19 cellular contexts compared by ENCODE assay signal in the genomic region with DNA sequence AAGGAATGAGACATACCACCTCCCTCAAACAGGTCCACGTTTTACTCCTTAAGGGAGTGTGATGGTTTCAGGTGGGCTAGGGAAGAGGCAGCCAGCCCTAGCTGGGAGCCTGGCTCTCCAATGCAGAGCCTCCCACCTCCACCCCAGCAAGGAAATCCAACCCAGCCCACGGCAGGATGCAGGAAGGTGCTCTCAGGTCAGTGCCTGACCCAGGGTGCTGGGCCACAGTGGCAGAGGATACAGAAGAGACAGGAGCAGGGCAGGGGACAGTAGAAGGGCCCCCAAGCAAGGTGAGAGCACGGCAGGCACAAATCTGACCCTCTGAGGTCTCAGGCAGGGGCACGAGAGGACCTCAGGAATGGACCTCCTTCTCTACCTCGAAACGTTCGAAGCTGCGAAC. TPM values are rescaled to one million over a fixed set of nuclear protein-coding genes. Genes with fewer than 3 reads are reported as not detected.
DNase-seq lines count a peak whose midpoint lies in the region; ATAC-seq and TF ChIP-seq lines count a peak whose summit lies in the region.
"Had no signal": no experiment of that assay in that cellular context is flagged by ENCODE, and none has a peak within 500 bp of the region (broad histone marks: within the 10 kb centered on the region; RNA-seq: fewer than 3 reads in every experiment).

No MANE protein-coding gene starts in this region.

- peaks cover 8% of the 10 kb centered on the region for H3K4me1 ChIP-seq in GM23338 (ENCODE audit: insufficient read depth)
- H3K4me1 ChIP-seq in endodermal cell (ENCODE audit: control insufficient read depth, insufficient read depth, low read length), result no peaks in the 10 kb centered on the region
- H3K4me1 ChIP-seq: A549 had no signal

- no peak for DNase-seq in GM23338 (ENCODE audit: low spot score)
- no peak for DNase-seq in SK-N-MC (ENCODE audit: low read depth, low spot score)
- peak; percentile 32 for DNase-seq in endodermal cell
- DNase-seq in nephron progenitor cell, result no peak
- no peak for DNase-seq in anterior cingulate cortex (lab: John Stamatoyannopoulos, UW)
- no peak for DNase-seq in stimulated activated CD4-positive, alpha-beta T cell treated with anti-CD3 and anti-CD28 coated beads, Interleukin-2, amount 100 ng/mL, for 24 hours
- DNase-seq: 8988T; C1 segment of cervical spinal cord; Calu3; CD4-positive, alpha-beta memory T cell; COR-L47; DMS53; DMS79 treated with DMSO at 0.1 percent for 48 hours; GF-D8; H9 had no signal

- 91 to 94% methylated on average over 2 to 8 of the region's 8 CpGs for WGBS in endodermal cell (ENCODE audit: insufficient coverage in 1 of 2, insufficient read length in 1 of 2), 2 experiments

- peak overlapping the region; percentile 93; the same call in 1 of the 2 replicates for H2AFZ ChIP-seq in GM23338

- H3K9me3 Mint-ChIP-seq in GM23338 (peaks cover 11% of the 10 kb centered on the region; the same call in 2 of the 3 replicates), endodermal cell (peaks cover 17% of the 10 kb centered on the region), nephron progenitor cell (peaks cover 26% of the 10 kb centered on the region)

- H3F3A ChIP-seq in GM23338 (replicated peaks; ENCODE audit: low read depth), result no peaks in the 10 kb centered on the region

- no peaks in the 10 kb centered on the region for H3K9me2 ChIP-seq in GM23338 (ENCODE audit: insufficient read depth)

- H3K36me3 Mint-ChIP-seq in GM23338 (ENCODE audit: low read depth) (peaks cover 6% of the 10 kb centered on the region; the same call in 2 of the 3 replicates), endodermal cell (ENCODE audit: low read depth) (no peaks in the 10 kb centered on the region), nephron progenitor cell (ENCODE audit: low read depth) (no peaks in the 10 kb centered on the region)
- H3K36me3 Mint-ChIP-seq: CD4-positive, alpha-beta memory T cell had no signal

- H3K27ac Mint-ChIP-seq in GM23338 (no peak overlapping the region), endodermal cell (no peak overlapping the region), nephron progenitor cell (peak overlapping the region; percentile 42)
- H3K27ac Mint-ChIP-seq: CD4-positive, alpha-beta memory T cell; H9 had no signal

- H3K27me3 ChIP-seq in GM23338 (ENCODE audit: insufficient read depth) (no peaks in the 10 kb centered on the region), endodermal cell (ENCODE audit: control insufficient read depth, insufficient read depth, low read length, poor library complexity, severe bottlenecking) (no peaks in the 10 kb centered on the region)

- H3K27ac ChIP-seq in GM23338 (ENCODE audit: low read depth) (no peak overlapping the region), SK-N-MC (peak overlapping the region; percentile 73), endodermal cell (ENCODE audit: low read depth, low read length) (no peak overlapping the region)
- H3K27ac ChIP-seq: A549 had no signal

- H3K9me3 ChIP-seq in SK-N-MC (ENCODE audit: low read depth, low read length), result no peaks in the 10 kb centered on the region
- peaks cover 14% of the 10 kb centered on the region for H3K9me3 ChIP-seq in endodermal cell (ENCODE audit: control insufficient read depth, low read length)
- H3K9me3 ChIP-seq: A549 had no signal

- no peaks in the 10 kb centered on the region for H3K36me3 ChIP-seq in GM23338 (ENCODE audit: insufficient read depth)
- H3K36me3 ChIP-seq in SK-N-MC (ENCODE audit: insufficient read depth, low read length), result no peaks in the 10 kb centered on the region
- no peaks in the 10 kb centered on the region for H3K36me3 ChIP-seq in endodermal cell (ENCODE audit: control insufficient read depth, insufficient read depth, low read length)

- H3K27me3 Mint-ChIP-seq in GM23338 (ENCODE audit: insufficient read depth, low read depth, poor library complexity) (peaks cover 1% of the 10 kb centered on the region), endodermal cell (ENCODE audit: insufficient read depth) (peaks cover 16% of the 10 kb centered on the region), nephron progenitor cell (ENCODE audit: low read depth, poor library complexity) (peaks cover 10% of the 10 kb centered on the region)

- no peak overlapping the region for H3K4me3 Mint-ChIP-seq in GM23338
- no peak overlapping the region for H3K4me3 Mint-ChIP-seq in endodermal cell
- no peak overlapping the region for H3K4me3 Mint-ChIP-seq in nephron progenitor cell
- H3K4me3 Mint-ChIP-seq: CD4-positive, alpha-beta memory T cell; H9 had no signal

- TF ChIP-seq CTCF in GM23338 (conservative IDR thresholded peaks at IDR 0.05; ENCODE audit: low read depth in 2 of 2) (no peak), endodermal cell (conservative IDR thresholded peaks at IDR 0.05) (no peak), nephron progenitor cell (IDR thresholded peaks at IDR 0.05) (no peak)

- H3K4me2 ChIP-seq in GM23338, result no peak overlapping the region
- H3K4me2 ChIP-seq: A549 had no signal

- H3K4me3 ChIP-seq in GM23338 (no peak overlapping the region), SK-N-MC (no peak overlapping the region), endodermal cell (ENCODE audit: low read length) (no peak overlapping the region)
- H3K4me3 ChIP-seq: A549 had no signal

- H4K20me1 ChIP-seq in GM23338 (replicated peaks; ENCODE audit: insufficient read depth), result no peaks in the 10 kb centered on the region

- no peaks in the 10 kb centered on the region for H3K79me2 ChIP-seq in GM23338 (replicated peaks; ENCODE audit: insufficient read depth)

- H3K4me1 Mint-ChIP-seq in GM23338 (peaks cover 19% of the 10 kb centered on the region), endodermal cell (peaks cover 2% of the 10 kb centered on the region), nephron progenitor cell (peaks cover 16% of the 10 kb centered on the region)
- H3K4me1 Mint-ChIP-seq: CD4-positive, alpha-beta memory T cell had no signal

- ATAC-seq in GM23338, result no peak
- no peak for ATAC-seq in HG02571 (IDR thresholded peaks at IDR 0.05; ENCODE audit: unreplicated experiment)
- ATAC-seq in HG03045 (IDR thresholded peaks at IDR 0.05; ENCODE audit: unreplicated experiment), result no peak
- ATAC-seq: A549, HCT116 had no signal

- H3K9ac ChIP-seq in SK-N-MC (ENCODE audit: insufficient read length) (no peak overlapping the region), endodermal cell (ENCODE audit: extremely low read depth, low read length, poor library complexity, severe bottlenecking) (no peak overlapping the region)

TF ChIP-seq in GM23338, 12 proteins besides CTCF, POLR2A, EP300 and RAD21 (continues in another document):
- no peak for TF ChIP-seq JUNB (IDR thresholded peaks at IDR 0.05; ENCODE audit: unreplicated experiment)
- TF ChIP-seq ZNF114 (CRISPR knock-in tag; IDR thresholded peaks at IDR 0.05), result no peak
- TF ChIP-seq, protein P1, sequence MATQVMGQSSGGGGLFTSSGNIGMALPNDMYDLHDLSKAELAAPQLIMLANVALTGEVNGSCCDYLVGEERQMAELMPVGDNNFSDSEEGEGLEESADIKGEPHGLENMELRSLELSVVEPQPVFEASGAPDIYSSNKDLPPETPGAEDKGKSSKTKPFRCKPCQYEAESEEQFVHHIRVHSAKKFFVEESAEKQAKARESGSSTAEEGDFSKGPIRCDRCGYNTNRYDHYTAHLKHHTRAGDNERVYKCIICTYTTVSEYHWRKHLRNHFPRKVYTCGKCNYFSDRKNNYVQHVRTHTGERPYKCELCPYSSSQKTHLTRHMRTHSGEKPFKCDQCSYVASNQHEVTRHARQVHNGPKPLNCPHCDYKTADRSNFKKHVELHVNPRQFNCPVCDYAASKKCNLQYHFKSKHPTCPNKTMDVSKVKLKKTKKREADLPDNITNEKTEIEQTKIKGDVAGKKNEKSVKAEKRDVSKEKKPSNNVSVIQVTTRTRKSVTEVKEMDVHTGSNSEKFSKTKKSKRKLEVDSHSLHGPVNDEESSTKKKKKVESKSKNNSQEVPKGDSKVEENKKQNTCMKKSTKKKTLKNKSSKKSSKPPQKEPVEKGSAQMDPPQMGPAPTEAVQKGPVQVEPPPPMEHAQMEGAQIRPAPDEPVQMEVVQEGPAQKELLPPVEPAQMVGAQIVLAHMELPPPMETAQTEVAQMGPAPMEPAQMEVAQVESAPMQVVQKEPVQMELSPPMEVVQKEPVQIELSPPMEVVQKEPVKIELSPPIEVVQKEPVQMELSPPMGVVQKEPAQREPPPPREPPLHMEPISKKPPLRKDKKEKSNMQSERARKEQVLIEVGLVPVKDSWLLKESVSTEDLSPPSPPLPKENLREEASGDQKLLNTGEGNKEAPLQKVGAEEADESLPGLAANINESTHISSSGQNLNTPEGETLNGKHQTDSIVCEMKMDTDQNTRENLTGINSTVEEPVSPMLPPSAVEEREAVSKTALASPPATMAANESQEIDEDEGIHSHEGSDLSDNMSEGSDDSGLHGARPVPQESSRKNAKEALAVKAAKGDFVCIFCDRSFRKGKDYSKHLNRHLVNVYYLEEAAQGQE (IDR thresholded peaks at IDR 0.05; ENCODE audit: unreplicated experiment), result no peak

RNA-seq across cellular contexts. Expression of a gene that starts 26.9 kb away (rescaled TPM):
- total RNA-seq in GM23338 (2014; rRNA removed; shearing (Covaris generic)), result 99.1 and 109 TPM in 2 replicates
- polyA plus RNA-seq in GM23338 (2016; fragmentation: Nextera tagmentation; extraction: Ambion mirVana), result 159 and 183 TPM in 2 replicates
- total RNA-seq in endodermal cell, result 100 to 1,000 TPM in 1 of 2 donors, 10 to 100 TPM in 1; 65.7 to 214 TPM
- polyA plus RNA-seq in endodermal cell (2013, experiment 1 of 2), result 203 TPM
- 171 TPM for polyA plus RNA-seq in endodermal cell (2013, experiment 2 of 2)
